17 cellular contexts compared by ENCODE assay signal in genomic region chr2:202185816-202186221, GRCh38. TPM values are rescaled to one million over a fixed set of nuclear protein-coding genes. Genes with fewer than 3 reads are reported as not detected.
A peak's percentile ranks its signal among the peaks of the same experiment; 100 is the strongest.
DNase-seq lines count a peak whose midpoint lies in the region; ATAC-seq and TF ChIP-seq lines count a peak whose summit lies in the region.
"Had no signal": no experiment of that assay in that cellular context is flagged by ENCODE, and none has a peak within 500 bp of the region (broad histone marks: within the 10 kb centered on the region; RNA-seq: fewer than 3 reads in every experiment).

No MANE protein-coding gene starts in this region.

- peak overlapping the region; percentile 85 for H3K27ac ChIP-seq in liver (ENCODE audit: low read depth in 1 of 2, low read length in 2 of 2)
- H3K27ac ChIP-seq: gastrocnemius medialis had no signal

- TF ChIP-seq EP300 in Ishikawa (IDR thresholded peaks at IDR 0.05; ENCODE audit: borderline replicate concordance), result no peak

- H3K27ac Mint-ChIP-seq in type B pancreatic cell, result no peak overlapping the region
- H3K27ac Mint-ChIP-seq in activated CD4-positive, alpha-beta T cell treated with anti-CD3 and anti-CD28 coated beads for 36 hours, result no peak overlapping the region
- H3K27ac Mint-ChIP-seq: CD4-positive, CD25-positive, alpha-beta regulatory T cell had no signal

- TF ChIP-seq RAD21 in Ishikawa (IDR thresholded peaks at IDR 0.05; ENCODE audit: low read depth) (no peak), liver (IDR thresholded peaks at IDR 0.05) (peak; percentile 40 to 47)

- no peaks in the 10 kb centered on the region for H3K36me3 Mint-ChIP-seq in type B pancreatic cell
- H3K36me3 Mint-ChIP-seq in activated CD4-positive, alpha-beta T cell treated with anti-CD3 and anti-CD28 coated beads for 36 hours (ENCODE audit: low read depth), result no peaks in the 10 kb centered on the region
- H3K36me3 Mint-ChIP-seq: CD4-positive, CD25-positive, alpha-beta regulatory T cell had no signal

- CTCF ChIA-PET in activated CD4-positive, alpha-beta T cell treated with anti-CD3 and anti-CD28 coated beads for 36 hours (lab: Charles Lee), result no interaction called here

- 15% methylated on average over 3 of the region's 3 CpGs for WGBS in liver

- peaks cover 0 to 1% (median 0%) of the 10 kb centered on the region in 4 donors for H3K36me3 ChIP-seq in liver (ENCODE audit: control insufficient read depth in 4 of 4, insufficient read depth in 3 of 4, low read depth in 1 of 4, low read length in 3 of 4)
- H3K36me3 ChIP-seq: gastrocnemius medialis had no signal

- peaks cover 12 to 42% (median 35%) of the 10 kb centered on the region in 4 donors for H3K4me1 ChIP-seq in liver (ENCODE audit: control insufficient read depth in 4 of 4, insufficient read depth in 4 of 4, low read length in 3 of 4)

- no peak overlapping the region for H3K4me3 ChIP-seq in AG10803 (ENCODE audit: low read length)
- H3K4me3 ChIP-seq in cardiac fibroblast (replicated peaks in 1 of 2; ENCODE audit: low read depth in 2 of 2, low read length in 2 of 2), result no peak overlapping the region
- H3K4me3 ChIP-seq in liver (ENCODE audit: low read depth in 1 of 3, low read length in 3 of 3), result no peak overlapping the region
- H3K4me3 ChIP-seq: gastrocnemius medialis had no signal

- H3K4me3 Mint-ChIP-seq in type B pancreatic cell, result no peak overlapping the region
- no peak overlapping the region for H3K4me3 Mint-ChIP-seq in activated CD4-positive, alpha-beta T cell treated with anti-CD3 and anti-CD28 coated beads for 36 hours
- H3K4me3 Mint-ChIP-seq: CD4-positive, CD25-positive, alpha-beta regulatory T cell had no signal

- TF ChIP-seq CTCF in AG10803 (conservative IDR thresholded peaks at IDR 0.05; ENCODE audit: low read length), result no peak
- no peak for TF ChIP-seq CTCF in cardiac fibroblast (IDR thresholded peaks at IDR 0.05; ENCODE audit: low read depth, low read length)
- no peak for TF ChIP-seq CTCF in liver (IDR thresholded peaks at IDR 0.05; ENCODE audit: low read depth, low read length, missing input control)
- no peak for TF ChIP-seq CTCF in type B pancreatic cell (conservative IDR thresholded peaks at IDR 0.05)

- no peaks in the 10 kb centered on the region for H3K27me3 ChIP-seq in liver (ENCODE audit: control insufficient read depth in 4 of 4, insufficient read depth in 4 of 4, low read length in 3 of 4)
- H3K27me3 ChIP-seq: gastrocnemius medialis had no signal

- H3K9me3 ChIP-seq in liver (ENCODE audit: control insufficient read depth in 4 of 4, low read length in 3 of 4), result no peaks in the 10 kb centered on the region
- H3K9me3 ChIP-seq: gastrocnemius medialis had no signal

- H3K4me1 Mint-ChIP-seq in type B pancreatic cell (ENCODE audit: unreplicated experiment), result peaks cover 11% of the 10 kb centered on the region
- H3K4me1 Mint-ChIP-seq in activated CD4-positive, alpha-beta T cell treated with anti-CD3 and anti-CD28 coated beads for 36 hours, result no peaks in the 10 kb centered on the region
- H3K4me1 Mint-ChIP-seq: CD4-positive, CD25-positive, alpha-beta regulatory T cell had no signal

- H3K9ac ChIP-seq in liver (ENCODE audit: low read depth in 1 of 2, low read length in 2 of 2), result peak overlapping the region in 1 of 2 donors; percentile 60

- H3K27me3 Mint-ChIP-seq in type B pancreatic cell, result no peaks in the 10 kb centered on the region
- H3K27me3 Mint-ChIP-seq in activated CD4-positive, alpha-beta T cell treated with anti-CD3 and anti-CD28 coated beads for 36 hours, result peaks cover 12% of the 10 kb centered on the region

- ATAC-seq in activated CD4-positive, alpha-beta T cell treated with anti-CD3 and anti-CD28 coated beads for 36 hours, result no peak
- ATAC-seq: left ventricle myocardium superior had no signal

- intact Hi-C loops in activated CD4-positive, alpha-beta T cell treated with anti-CD3 and anti-CD28 coated beads for 36 hours (cut with DNase I, micrococcal nuclease), result no loop called here

- POLR2A ChIA-PET in activated CD4-positive, alpha-beta T cell treated with anti-CD3 and anti-CD28 coated beads for 36 hours (lab: Charles Lee), result no interaction called here

- DNase-seq in AG10803 (ENCODE audit: low read depth) (peak; percentile 54), cardiac fibroblast (ENCODE audit: low read depth in 2 of 2) (peak; percentile 39 to 58), type B pancreatic cell (ENCODE audit: extremely low spot score, unreplicated experiment) (no peak), RPMI8226 (no peak), SIG-M5 (lab: John Stamatoyannopoulos, UW) (no peak)
- no peak for DNase-seq in activated CD4-positive, alpha-beta T cell treated with anti-CD3 and anti-CD28 coated beads for 36 hours
- DNase-seq: activated gamma-delta T cell; CD4-positive, CD25-positive, alpha-beta regulatory T cell; gastrocnemius medialis; GOT3; left ventricle myocardium superior; NCI-H146; NK-92 treated with Interleukin-12 subunit alpha and Interleukin-12 subunit beta, amount 100 ng/mL, for 24 hours; nucleus accumbens; T-helper 1 cell had no signal

- H3K9me3 Mint-ChIP-seq in type B pancreatic cell, result no peaks in the 10 kb centered on the region
- no peaks in the 10 kb centered on the region for H3K9me3 Mint-ChIP-seq in activated CD4-positive, alpha-beta T cell treated with anti-CD3 and anti-CD28 coated beads for 36 hours (ENCODE audit: low read depth)
- H3K9me3 Mint-ChIP-seq: CD4-positive, CD25-positive, alpha-beta regulatory T cell had no signal

TF ChIP-seq in Ishikawa, 13 proteins besides CTCF, POLR2A, EP300 and RAD21 (continues in another document):
- TF ChIP-seq CEBPB (IDR thresholded peaks at IDR 0.05) (0 out of 2 replicates have a peak, but pooled peaks have one; percentile 8), TEAD4 (IDR thresholded peaks at IDR 0.05) (no peak), TCF12 (IDR thresholded peaks at IDR 0.05; ENCODE audit: low read depth) (no peak), TAF1 (IDR thresholded peaks at IDR 0.05; ENCODE audit: low read depth) (no peak), USF1 (IDR thresholded peaks at IDR 0.05) (peak; percentile 16; the same call in 1 of the 2 replicates), EGR1 (IDR thresholded peaks at IDR 0.05) (no peak), NFIC (IDR thresholded peaks at IDR 0.05) (no peak)
- TF ChIP-seq, protein P1, sequence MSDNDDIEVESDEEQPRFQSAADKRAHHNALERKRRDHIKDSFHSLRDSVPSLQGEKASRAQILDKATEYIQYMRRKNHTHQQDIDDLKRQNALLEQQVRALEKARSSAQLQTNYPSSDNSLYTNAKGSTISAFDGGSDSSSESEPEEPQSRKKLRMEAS (IDR thresholded peaks at IDR 0.05), result peak; percentile 47; the same call in 1 of the 2 replicates

TF ChIP-seq in liver, 16 proteins besides CTCF, POLR2A, EP300 and RAD21 (continues in another document):
- TF ChIP-seq YY1 (IDR thresholded peaks at IDR 0.05) (peak; percentile 83), FOXA2 (IDR thresholded peaks at IDR 0.05) (peak; percentile 71), HNF4A (conservative IDR thresholded peaks at IDR 0.05) (peak; percentile 100), RXRA (IDR thresholded peaks at IDR 0.05) (peak; percentile 95 to 96), FOXA1 (IDR thresholded peaks at IDR 0.05) (peak; percentile 75), SP1 (IDR thresholded peaks at IDR 0.05) (peak; percentile 98), NR2F2 (IDR thresholded peaks at IDR 0.05) (peak; percentile 83), JUND (IDR thresholded peaks at IDR 0.05) (peak; percentile 75 to 85)
- TF ChIP-seq, protein P2, sequence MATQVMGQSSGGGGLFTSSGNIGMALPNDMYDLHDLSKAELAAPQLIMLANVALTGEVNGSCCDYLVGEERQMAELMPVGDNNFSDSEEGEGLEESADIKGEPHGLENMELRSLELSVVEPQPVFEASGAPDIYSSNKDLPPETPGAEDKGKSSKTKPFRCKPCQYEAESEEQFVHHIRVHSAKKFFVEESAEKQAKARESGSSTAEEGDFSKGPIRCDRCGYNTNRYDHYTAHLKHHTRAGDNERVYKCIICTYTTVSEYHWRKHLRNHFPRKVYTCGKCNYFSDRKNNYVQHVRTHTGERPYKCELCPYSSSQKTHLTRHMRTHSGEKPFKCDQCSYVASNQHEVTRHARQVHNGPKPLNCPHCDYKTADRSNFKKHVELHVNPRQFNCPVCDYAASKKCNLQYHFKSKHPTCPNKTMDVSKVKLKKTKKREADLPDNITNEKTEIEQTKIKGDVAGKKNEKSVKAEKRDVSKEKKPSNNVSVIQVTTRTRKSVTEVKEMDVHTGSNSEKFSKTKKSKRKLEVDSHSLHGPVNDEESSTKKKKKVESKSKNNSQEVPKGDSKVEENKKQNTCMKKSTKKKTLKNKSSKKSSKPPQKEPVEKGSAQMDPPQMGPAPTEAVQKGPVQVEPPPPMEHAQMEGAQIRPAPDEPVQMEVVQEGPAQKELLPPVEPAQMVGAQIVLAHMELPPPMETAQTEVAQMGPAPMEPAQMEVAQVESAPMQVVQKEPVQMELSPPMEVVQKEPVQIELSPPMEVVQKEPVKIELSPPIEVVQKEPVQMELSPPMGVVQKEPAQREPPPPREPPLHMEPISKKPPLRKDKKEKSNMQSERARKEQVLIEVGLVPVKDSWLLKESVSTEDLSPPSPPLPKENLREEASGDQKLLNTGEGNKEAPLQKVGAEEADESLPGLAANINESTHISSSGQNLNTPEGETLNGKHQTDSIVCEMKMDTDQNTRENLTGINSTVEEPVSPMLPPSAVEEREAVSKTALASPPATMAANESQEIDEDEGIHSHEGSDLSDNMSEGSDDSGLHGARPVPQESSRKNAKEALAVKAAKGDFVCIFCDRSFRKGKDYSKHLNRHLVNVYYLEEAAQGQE (IDR thresholded peaks at IDR 0.05), result peak; percentile 79
- TF ChIP-seq, protein P3, sequence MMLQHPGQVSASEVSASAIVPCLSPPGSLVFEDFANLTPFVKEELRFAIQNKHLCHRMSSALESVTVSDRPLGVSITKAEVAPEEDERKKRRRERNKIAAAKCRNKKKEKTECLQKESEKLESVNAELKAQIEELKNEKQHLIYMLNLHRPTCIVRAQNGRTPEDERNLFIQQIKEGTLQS (IDR thresholded peaks at IDR 0.05), result peak; percentile 70

RNA-seq across cellular contexts. Expression of gene SUMO1, which starts 52.6 kb away (rescaled TPM):
- total RNA-seq in liver (10 to 100 TPM; 42.7 to 51.5 TPM), type B pancreatic cell (ENCODE audit: low replicate concordance) (102 and 119 TPM in 2 replicates)
- polyA plus RNA-seq in liver, result 100 to 1,000 TPM in 1 of 2 donors, 10 to 100 TPM in 1; 51.4 to 139 TPM
- total RNA-seq in activated CD4-positive, alpha-beta T cell treated with anti-CD3 and anti-CD28 coated beads for 36 hours, result 100 to 1,000 TPM; 132 to 164 TPM

Comparison
In these comparisons a context has a peak if more than half of its experiments do, and no peak if none do; other contexts are left out.
1. DNase-seq: peak in AG10803 (single experiment) and cardiac fibroblast (2 of 2); none in type B pancreatic cell (single experiment), activated CD4-positive, alpha-beta T cell treated with anti-CD3 and anti-CD28 coated beads for 36 hours (single experiment), RPMI8226 (single experiment) and SIG-M5 (single experiment).